ENCODE assay signal across 23 cellular contexts in genomic region chr10:72110677-72111401, GRCh38.
"Had no signal": no experiment of that assay in that cellular context is flagged by ENCODE, and none has a peak within 500 bp of the region (broad histone marks: within the 10 kb centered on the region; RNA-seq: fewer than 3 reads in every experiment).

No MANE protein-coding gene starts in this region.

- H3K9me3 Mint-ChIP-seq: activated CD4-positive, alpha-beta memory T cell treated with anti-CD3 and anti-CD28 coated beads for 36 hours; activated naive CD4-positive, alpha-beta T cell treated with anti-CD3 and anti-CD28 coated beads, Interleukin-2, amount 50 U/mL, for 24 hours; memory B cell; stimulated activated naive CD8-positive, alpha-beta T cell treated with anti-CD3 and anti-CD28 coated beads, Interleukin-15, Interleukin-2, amounts not matched to agents 100 ng/mL and 50 ng/mL, for 24 hours had no signal

- H3K4me3 Mint-ChIP-seq: activated CD4-positive, alpha-beta memory T cell treated with anti-CD3 and anti-CD28 coated beads for 36 hours; activated CD8-positive, alpha-beta memory T cell treated with anti-CD3 and anti-CD28 coated beads, Interleukin-2, amount 10 ng/mL, durations not matched to agents 7 days and 5 days; memory B cell had no signal

- H3K27ac ChIP-seq: breast epithelium, colonic mucosa, esophagus muscularis mucosa, tibial artery had no signal

- H3K27me3 ChIP-seq: breast epithelium, colonic mucosa, dorsolateral prefrontal cortex, esophagus muscularis mucosa, tibial artery had no signal

- H3K9me3 ChIP-seq: breast epithelium, colonic mucosa, esophagus muscularis mucosa, mucosa of descending colon, tibial artery had no signal

- DNase-seq: activated CD4-positive, alpha-beta memory T cell treated with anti-CD3 and anti-CD28 coated beads for 36 hours; activated CD4-positive, alpha-beta T cell treated with anti-CD3 and anti-CD28 coated beads for 48 hours; activated CD8-positive, alpha-beta memory T cell treated with anti-CD3 and anti-CD28 coated beads, Interleukin-2, amount 10 ng/mL, durations not matched to agents 7 days and 5 days; activated gamma-delta T cell treated with Interleukin-2 at 50 U/mL for 16 hours; activated T-cell treated with anti-CD3 and anti-CD28 coated beads for 4 hours; amniotic stem cell; colonic mucosa; dorsolateral prefrontal cortex; glutamatergic neuron; hypothalamus; mucosa of descending colon; retina; stimulated activated CD4-positive, alpha-beta T cell treated with anti-CD3 and anti-CD28 coated beads, Interleukin-12 subunit alpha, Interleukin-12 subunit beta, amount 100 ng/mL, for 4 hours; stimulated activated CD4-positive, alpha-beta T cell treated with anti-CD3 and anti-CD28 coated beads, Interleukin-4, amount 100 ng/mL, for 4 hours; substantia nigra; SW 1271; tibial artery had no signal

- H3K27ac Mint-ChIP-seq: memory B cell, progenitor cell of endocrine pancreas had no signal

- H3K36me3 ChIP-seq: breast epithelium, colonic mucosa, tibial artery had no signal

- H3K4me1 ChIP-seq: breast epithelium, colonic mucosa, tibial artery had no signal

- H3K27me3 Mint-ChIP-seq: activated CD4-positive, alpha-beta memory T cell treated with anti-CD3 and anti-CD28 coated beads for 36 hours; activated CD8-positive, alpha-beta memory T cell treated with anti-CD3 and anti-CD28 coated beads, Interleukin-2, amount 10 ng/mL, durations not matched to agents 7 days and 5 days; activated naive CD4-positive, alpha-beta T cell treated with anti-CD3 and anti-CD28 coated beads, Interleukin-2, amount 50 U/mL, for 24 hours; memory B cell; progenitor cell of endocrine pancreas; stimulated activated naive CD8-positive, alpha-beta T cell treated with anti-CD3 and anti-CD28 coated beads, Interleukin-15, Interleukin-2, amounts not matched to agents 100 ng/mL and 50 ng/mL, for 24 hours had no signal

- H3K4me3 ChIP-seq: breast epithelium, colonic mucosa, dorsolateral prefrontal cortex, esophagus muscularis mucosa, mucosa of descending colon, tibial artery had no signal

- ATAC-seq: activated CD8-positive, alpha-beta memory T cell treated with anti-CD3 and anti-CD28 coated beads, Interleukin-2, amount 10 ng/mL, durations not matched to agents 7 days and 5 days; mucosa of descending colon had no signal
